1 cellular context compared by ENCODE assay signal in the genomic region with DNA sequence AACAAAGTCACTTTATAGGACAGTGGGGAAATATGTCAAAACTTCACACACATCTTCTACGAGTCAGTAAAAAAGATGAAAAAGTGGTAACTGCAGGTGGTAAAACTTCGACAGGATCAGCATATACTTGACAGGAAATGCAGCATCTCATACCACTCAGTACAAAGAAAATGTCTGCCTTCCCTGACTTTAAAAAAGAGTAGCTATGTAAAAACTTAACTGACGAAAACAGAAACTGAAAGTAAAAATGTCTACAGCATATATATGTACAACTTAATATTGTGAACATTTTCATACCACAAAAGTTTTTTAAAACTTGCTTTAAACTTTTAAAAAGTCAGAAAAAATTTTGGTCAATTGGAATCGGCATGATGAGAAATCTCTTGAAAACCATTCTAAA.
TF ChIP-seq lines count a peak whose summit lies in the region.

No MANE protein-coding gene starts in this region.

TF ChIP-seq in endothelial cell of umbilical vein, 7 proteins besides CTCF, POLR2A, EP300 and RAD21:
- no peak for TF ChIP-seq FOS (IDR thresholded peaks at IDR 0.05; ENCODE audit: borderline replicate concordance, insufficient read depth, low read length)
- TF ChIP-seq MAX (IDR thresholded peaks at IDR 0.05; ENCODE audit: insufficient read depth, insufficient read length): no peak
- no peak for TF ChIP-seq POLR2AphosphoS5 (IDR thresholded peaks at IDR 0.05; ENCODE audit: insufficient read depth, low read depth, low read length)
- no peak for TF ChIP-seq GATA2 (IDR thresholded peaks at IDR 0.05; ENCODE audit: insufficient read depth, insufficient read length, low read depth, low read length)
